9 cellular contexts compared by ENCODE assay signal in genomic region chr4:151100517-151100916, GRCh38. TPM values are rescaled to one million over a fixed set of nuclear protein-coding genes. Genes with fewer than 3 reads are reported as not detected.
DNase-seq lines count a peak whose midpoint lies in the region; ATAC-seq and TF ChIP-seq lines count a peak whose summit lies in the region.
"Had no signal": no experiment of that assay in that cellular context is flagged by ENCODE, and none has a peak within 500 bp of the region (broad histone marks: within the 10 kb centered on the region; RNA-seq: fewer than 3 reads in every experiment).

No MANE protein-coding gene starts in this region.

- H3K27me3 ChIP-seq in BE2C (no peaks in the 10 kb centered on the region), Loucy (ENCODE audit: insufficient read depth, low read length, poor library complexity, severe bottlenecking) (peaks cover 12% of the 10 kb centered on the region), dorsolateral prefrontal cortex (no peaks in the 10 kb centered on the region)

- ATAC-seq in naive thymus-derived CD8-positive, alpha-beta T cell: no peak
- ATAC-seq in HG02885 (IDR thresholded peaks at IDR 0.05; ENCODE audit: poor library complexity, unreplicated experiment) (no peak), HG02588 (IDR thresholded peaks at IDR 0.05; ENCODE audit: unreplicated experiment) (no peak)

- intact Hi-C loops in dorsolateral prefrontal cortex (cut with DNase I): no loop called here

- H3F3A ChIP-seq in Loucy (ENCODE audit: low read depth): no peaks in the 10 kb centered on the region

- peak overlapping the region; percentile 80 for H3K4me2 ChIP-seq in Loucy (ENCODE audit: low read depth, low read length, poor library complexity, severe bottlenecking)

- H3K79me2 ChIP-seq in Loucy (ENCODE audit: insufficient read depth, low read length): peaks cover 60% of the 10 kb centered on the region

- H3K9me3 ChIP-seq in BE2C (no peaks in the 10 kb centered on the region), Loucy (ENCODE audit: insufficient read depth, low read depth, low read length) (no peaks in the 10 kb centered on the region)

- DNase-seq in BE2C (no peak), dorsolateral prefrontal cortex (no peak), 8988T (no peak), hippocampal formation (lab: John Stamatoyannopoulos, UW) (no peak)
- peak in 1 of 10 donors; percentile 8 for DNase-seq in naive thymus-derived CD8-positive, alpha-beta T cell
- DNase-seq: NCI-H446 had no signal

- peaks cover 0 to 4% (median 0%) of the 10 kb centered on the region in 9 donors for H3K9me3 Mint-ChIP-seq in naive thymus-derived CD8-positive, alpha-beta T cell

- H3K4me3 Mint-ChIP-seq in naive thymus-derived CD8-positive, alpha-beta T cell: peak overlapping the region; percentile 94 to 100 (median 96)

- H3K4me3 ChIP-seq in BE2C (ENCODE audit: low read depth, low read length): peak overlapping the region; percentile 99
- peak overlapping the region; percentile 93 for H3K4me3 ChIP-seq in Loucy (ENCODE audit: low read length, poor library complexity, severe bottlenecking)
- peak overlapping the region; percentile 51 to 96 (median 83) for H3K4me3 ChIP-seq in dorsolateral prefrontal cortex

- no peak overlapping the region for H2AFZ ChIP-seq in Loucy (ENCODE audit: low read length)

- peaks cover 57% of the 10 kb centered on the region for H3K36me3 ChIP-seq in BE2C
- peaks cover 45% of the 10 kb centered on the region for H3K36me3 ChIP-seq in Loucy (ENCODE audit: insufficient read depth, low read length)

- peak overlapping the region; percentile 97 to 99 (median 98) for H3K27ac Mint-ChIP-seq in naive thymus-derived CD8-positive, alpha-beta T cell

- H4K20me1 ChIP-seq in Loucy (ENCODE audit: insufficient read depth, low read length, poor library complexity, severe bottlenecking): peaks cover 59% of the 10 kb centered on the region

- TF ChIP-seq CTCF in BE2C (IDR thresholded peaks at IDR 0.05; ENCODE audit: low read depth, low read length) (no peak), Loucy (conservative IDR thresholded peaks at IDR 0.05; ENCODE audit: low read length) (no peak), dorsolateral prefrontal cortex (IDR thresholded peaks at IDR 0.05 in 54 of 56, conservative IDR thresholded peaks at IDR 0.05 in 2 of 56; ENCODE audit: low read depth in 1 of 56, partially characterized antibody in 56 of 56) (no peak)

- POLR2A ChIA-PET in naive thymus-derived CD8-positive, alpha-beta T cell (lab: Charles Lee): interaction anchor here (0.5 to 2.3 kb wide), 6 partner anchors 8 to 1436 kb away, joined by 3 to 11 read pairs (median 4); partner anchors contain the start of genes FBXW7 and LRBA

- H3K27me3 Mint-ChIP-seq in naive thymus-derived CD8-positive, alpha-beta T cell: peaks cover 0 to 2% (median 0%) of the 10 kb centered on the region in 5 donors

- no peaks in the 10 kb centered on the region for H3K9me2 ChIP-seq in Loucy (replicated peaks; ENCODE audit: low read depth, low read length)

- H3K4me1 ChIP-seq in BE2C (no peaks in the 10 kb centered on the region), Loucy (ENCODE audit: insufficient read depth, low read length, poor library complexity, severe bottlenecking) (peaks cover 19% of the 10 kb centered on the region)

- H3K4me1 Mint-ChIP-seq in naive thymus-derived CD8-positive, alpha-beta T cell: peaks cover 14 to 50% (median 37%) of the 10 kb centered on the region in 4 donors

- H3K9ac ChIP-seq in Loucy (ENCODE audit: low read depth, low read length, poor library complexity, severe bottlenecking): peak overlapping the region; percentile 99

- peak overlapping the region in 16 of 59 donors; percentile 79 to 95 (median 86) for H3K27ac ChIP-seq in dorsolateral prefrontal cortex

- H3K36me3 Mint-ChIP-seq in naive thymus-derived CD8-positive, alpha-beta T cell: peaks cover 10 to 55% (median 26%) of the 10 kb centered on the region in 3 donors

RNA-seq across cellular contexts. Expression of gene RPS3A, which starts 1.1 kb away (rescaled TPM):
- 674 TPM for polyA plus RNA-seq in BE2C (2012; ENCODE audit: insufficient read depth, insufficient read length, low read depth)
- total RNA-seq in dorsolateral prefrontal cortex: 100 to 1,000 TPM; 289 to 622 (median 457) TPM
- 1,000 to 10,000 TPM; 4,708 to 4,849 TPM for total RNA-seq in naive thymus-derived CD8-positive, alpha-beta T cell
- polyA plus RNA-seq in naive thymus-derived CD8-positive, alpha-beta T cell: 1,000 to 10,000 TPM; 4,716 to 6,808 (median 5,781) TPM

Comparison
In these comparisons a context has a peak if more than half of its experiments do, and no peak if none do; other contexts are left out.
1. RNA of gene RPS3A, which starts 1.1 kb away (total RNA-seq): 4,708 to 4,849 TPM in naive thymus-derived CD8-positive, alpha-beta T cell; 289 to 622 TPM in dorsolateral prefrontal cortex; every median in the first group is over 4 times any median in the second.
2. Peak in every context shown above with its lines, with median percentiles within 50 percentile points of each other: H3K4me3 ChIP-seq.